ENCODE assay signal across 8 cellular contexts in genomic region chr17:30969989-30970680, GRCh38. TPM values are rescaled to one million over a fixed set of nuclear protein-coding genes. Genes with fewer than 3 reads are reported as not detected.
A peak's percentile ranks its signal among the peaks of the same experiment; 100 is the strongest.
DNase-seq lines count a peak whose midpoint lies in the region; ATAC-seq, FAIRE-seq and TF ChIP-seq lines count a peak whose summit lies in the region.

No MANE protein-coding gene starts in this region.

- TF ChIP-seq CTCF in fibroblast of villous mesenchyme (IDR thresholded peaks at IDR 0.05; ENCODE audit: insufficient read depth, low read depth, low read length) (no peak), pancreas (IDR thresholded peaks at IDR 0.05) (no peak)

- no peak overlapping the region for H3K27ac ChIP-seq in CD4-positive, CD25-positive, alpha-beta regulatory T cell (ENCODE audit: insufficient read depth, low read length, poor library complexity, severe bottlenecking)
- H3K27ac ChIP-seq in pancreas = peak overlapping the region; percentile 87 to 97 (median 92)

- peaks cover 3% of the 10 kb centered on the region for H3K36me3 Mint-ChIP-seq in CD4-positive, CD25-positive, alpha-beta regulatory T cell
- H3K36me3 Mint-ChIP-seq in activated T-cell treated with anti-CD3 and anti-CD28 coated beads, Interleukin-2, amount 50 U/mL, for 24 hours (ENCODE audit: low read depth) = peaks cover 14% of the 10 kb centered on the region

- peaks cover 13% of the 10 kb centered on the region for H3K27me3 Mint-ChIP-seq in CD4-positive, CD25-positive, alpha-beta regulatory T cell
- H3K27me3 Mint-ChIP-seq in activated T-cell treated with anti-CD3 and anti-CD28 coated beads, Interleukin-2, amount 50 U/mL, for 24 hours = peaks cover 22% of the 10 kb centered on the region

- H3K4me1 ChIP-seq in CD4-positive, CD25-positive, alpha-beta regulatory T cell (ENCODE audit: control insufficient read depth, insufficient read depth, low read length, poor library complexity, severe bottlenecking) = peaks cover 12% of the 10 kb centered on the region
- H3K4me1 ChIP-seq in pancreas = peaks cover 0 to 4% (median 0%) of the 10 kb centered on the region in 3 donors

- intact Hi-C loops in pancreas (cut with DNase I) = no loop called here

- no peak for FAIRE-seq in pancreas (lab: Jason Lieb, UNC)

- H3K4me3 ChIP-seq in CD4-positive, CD25-positive, alpha-beta regulatory T cell (ENCODE audit: low read depth, low read length) = peak overlapping the region; percentile 84
- H3K4me3 ChIP-seq in fibroblast of villous mesenchyme (ENCODE audit: low read depth, low read length) = peak overlapping the region; percentile 67
- peak overlapping the region; percentile 55 to 84 (median 70) for H3K4me3 ChIP-seq in pancreas

- no peaks in the 10 kb centered on the region for H3K27me3 ChIP-seq in CD4-positive, CD25-positive, alpha-beta regulatory T cell (ENCODE audit: control insufficient read depth, insufficient read depth, low read length)
- H3K27me3 ChIP-seq in pancreas = no peaks in the 10 kb centered on the region

- peak overlapping the region; percentile 84 to 91 (median 90) for H3K27ac Mint-ChIP-seq in CD4-positive, CD25-positive, alpha-beta regulatory T cell
- peak overlapping the region; percentile 89 for H3K27ac Mint-ChIP-seq in activated T-cell treated with anti-CD3 and anti-CD28 coated beads, Interleukin-2, amount 50 U/mL, for 24 hours

- H3K4me1 Mint-ChIP-seq in CD4-positive, CD25-positive, alpha-beta regulatory T cell = peaks cover 18 to 38% (median 30%) of the 10 kb centered on the region in 4 donors
- H3K4me1 Mint-ChIP-seq in activated T-cell treated with anti-CD3 and anti-CD28 coated beads, Interleukin-2, amount 50 U/mL, for 24 hours (ENCODE audit: low read depth) = peaks cover 31% of the 10 kb centered on the region

- peaks cover 0 to 4% (median 0%) of the 10 kb centered on the region in 7 donors for H3K9me3 Mint-ChIP-seq in CD4-positive, CD25-positive, alpha-beta regulatory T cell
- H3K9me3 Mint-ChIP-seq in activated T-cell treated with anti-CD3 and anti-CD28 coated beads, Interleukin-2, amount 50 U/mL, for 24 hours = peaks cover 4% of the 10 kb centered on the region

- peak overlapping the region; percentile 96 to 100 (median 98) for H3K4me3 Mint-ChIP-seq in CD4-positive, CD25-positive, alpha-beta regulatory T cell
- H3K4me3 Mint-ChIP-seq in activated T-cell treated with anti-CD3 and anti-CD28 coated beads, Interleukin-2, amount 50 U/mL, for 24 hours = peak overlapping the region; percentile 85

- H3K36me3 ChIP-seq in CD4-positive, CD25-positive, alpha-beta regulatory T cell (ENCODE audit: control insufficient read depth, insufficient read depth, low read length) = no peaks in the 10 kb centered on the region
- H3K36me3 ChIP-seq in pancreas = no peaks in the 10 kb centered on the region

- no peak for ATAC-seq in CD4-positive, CD25-positive, alpha-beta regulatory T cell (ENCODE audit: low read depth in 2 of 2)
- peak; percentile 29 for ATAC-seq in HG02798 (IDR thresholded peaks at IDR 0.05; ENCODE audit: poor library complexity, unreplicated experiment)
- ATAC-seq in pancreas = peak; percentile 9 to 40 (median 28)
- ATAC-seq in GM18511 (IDR thresholded peaks at IDR 0.05; ENCODE audit: unreplicated experiment) = no peak

- no peaks in the 10 kb centered on the region for H3K9me3 ChIP-seq in CD4-positive, CD25-positive, alpha-beta regulatory T cell (ENCODE audit: control insufficient read depth in 2 of 2, low read length in 2 of 2)
- H3K9me3 ChIP-seq in pancreas = no peaks in the 10 kb centered on the region

- peak in 1 of 3 donors; percentile 54 for DNase-seq in CD4-positive, CD25-positive, alpha-beta regulatory T cell
- DNase-seq in activated T-cell treated with anti-CD3 and anti-CD28 coated beads, Interleukin-2, amount 50 U/mL, for 24 hours = peak; percentile 53
- DNase-seq in fibroblast of villous mesenchyme (ENCODE audit: low read depth) = no peak
- DNase-seq in pancreas = peak in 2 of 6 donors; percentile 20 to 22
- no peak for DNase-seq in midbrain (lab: John Stamatoyannopoulos, UW)
- no peak for DNase-seq in SK-N-DZ (ENCODE audit: low spot score)

- 16 to 18% methylated on average over 23 of the region's 23 CpGs for WGBS in pancreas, 2 donors

RNA-seq across cellular contexts. Expression of gene RNF135, which starts 0.7 kb away (rescaled TPM):
- 3.8 TPM for total RNA-seq in CD4-positive, CD25-positive, alpha-beta regulatory T cell
- 10 to 100 TPM in 3 of 4 donors, 1 to 10 TPM in 1; 9.4 to 17.8 (median 11.3) TPM for polyA plus RNA-seq in CD4-positive, CD25-positive, alpha-beta regulatory T cell
- 8.4 and 8.6 TPM in 2 replicates for total RNA-seq in fibroblast of villous mesenchyme
- total RNA-seq in pancreas = 10 to 100 TPM in 1 of 6 donors, 1 to 10 TPM in 5; 8.2 to 10.9 (median 8.6) TPM
- 1 to 10 TPM; 6.6 to 7.2 TPM for polyA plus RNA-seq in pancreas
- polyA plus RNA-seq in SK-N-DZ (2014; cell fraction: cytosol; rRNA removed) = 0.16 TPM in 1 of 2 replicates, not detected in the other
- polyA plus RNA-seq in SK-N-DZ (2014; cell fraction: nucleus; rRNA removed) = not detected in 2 replicates

RNA-seq across cellular contexts. Expression of gene ADAP2, which starts 48.4 kb away (rescaled TPM):
- total RNA-seq in CD4-positive, CD25-positive, alpha-beta regulatory T cell = 2.6 TPM
- polyA plus RNA-seq in CD4-positive, CD25-positive, alpha-beta regulatory T cell = not detected
- total RNA-seq in fibroblast of villous mesenchyme (3.0 and 4.2 TPM in 2 replicates), pancreas (10 to 100 TPM in 1 of 6 donors, 1 to 10 TPM in 5; 2.1 to 13.3 (median 3.3) TPM)
- 1 to 10 TPM; 2.7 to 3.9 TPM for polyA plus RNA-seq in pancreas
- not detected in 2 replicates for polyA plus RNA-seq in SK-N-DZ (2014; cell fraction: cytosol; rRNA removed)
- polyA plus RNA-seq in SK-N-DZ (2014; cell fraction: nucleus; rRNA removed) = 5.6 TPM in 1 of 2 replicates, not detected in the other

Comparison
In these comparisons a context has a peak if more than half of its experiments do, and no peak if none do; other contexts are left out.
1. ATAC-seq: peak in HG02798 (single experiment) and pancreas (4 of 4); none in CD4-positive, CD25-positive, alpha-beta regulatory T cell (0 of 2) and GM18511 (single experiment).
2. Peak in every context shown above with its lines, with median percentiles within 50 percentile points of each other: H3K4me3 ChIP-seq.